In genomic region chr9:123291736-123292135, GRCh38 we compare ENCODE assay signal across 2 cellular contexts.
A peak's percentile ranks its signal among the peaks of the same experiment; 100 is the strongest.
TF ChIP-seq lines count a peak whose summit lies in the region.

No MANE protein-coding gene starts in this region.

TF ChIP-seq in GM23338, 12 proteins besides CTCF, POLR2A, EP300 and RAD21:
- TF ChIP-seq ZNF462 (CRISPR knock-in tag; IDR thresholded peaks at IDR 0.05) (no peak), REST (IDR thresholded peaks at IDR 0.05; ENCODE audit: unreplicated experiment) (peak; percentile 80)

TF ChIP-seq in PFSK-1, 5 proteins besides CTCF, POLR2A, EP300 and RAD21 (continued from another document):
- TF ChIP-seq REST (IDR thresholded peaks at IDR 0.05; ENCODE audit: insufficient read depth in 1 of 2, low read depth in 2 of 2, low read length in 2 of 2) (peak; percentile 83 to 94), FOXP2 (optimal IDR thresholded peaks at IDR 0.05; ENCODE audit: borderline replicate concordance, extremely low read depth, extremely low read length, insufficient read depth) (no peak), POLR2AphosphoS5 (IDR thresholded peaks at IDR 0.05; ENCODE audit: low read depth, low read length) (no peak), SIN3A (IDR thresholded peaks at IDR 0.05; ENCODE audit: borderline replicate concordance, insufficient read depth, low read length) (no peak)
